In genomic region chr17:78241277-78242023, GRCh38 we compare ENCODE assay signal across 1 cellular context.
TF ChIP-seq lines count a peak whose summit lies in the region.

No MANE protein-coding gene starts in this region.

TF ChIP-seq in HepG2, 621 proteins besides CTCF, POLR2A, EP300 and RAD21 (continued from another document):
- TF ChIP-seq SRSF1 (optimal IDR thresholded peaks at IDR 0.05; ENCODE audit: low read depth, low read length) (peak; percentile 18), JUN (CRISPR knock-in tag; IDR thresholded peaks at IDR 0.05) (0 out of 2 replicates have a peak, but pooled peaks have one; percentile 55), ZNF230 (CRISPR knock-in tag; IDR thresholded peaks at IDR 0.05) (peak; percentile 58; the same call in 1 of the 2 replicates), NFATC3 (CRISPR knock-in tag; IDR thresholded peaks at IDR 0.05) (peak; percentile 75; the same call in 1 of the 2 replicates), MIXL1 (CRISPR knock-in tag; IDR thresholded peaks at IDR 0.05) (peak; percentile 77; the same call in 1 of the 2 replicates), ZNF652 (CRISPR knock-in tag; IDR thresholded peaks at IDR 0.05; ENCODE audit: borderline replicate concordance, low read depth) (no peak), KLF6 (CRISPR knock-in tag; IDR thresholded peaks at IDR 0.05) (0 out of 2 replicates have a peak, but pooled peaks have one; percentile 56), ONECUT2 (CRISPR knock-in tag; IDR thresholded peaks at IDR 0.05) (no peak), ZNF724P (CRISPR knock-in tag; IDR thresholded peaks at IDR 0.05; ENCODE audit: borderline replicate concordance) (peak; percentile 78; the same call in 1 of the 2 replicates), PHF21A (CRISPR knock-in tag; IDR thresholded peaks at IDR 0.05) (peak; percentile 77), HOXA7 (CRISPR knock-in tag; IDR thresholded peaks at IDR 0.05) (no peak), EHMT2 (IDR thresholded peaks at IDR 0.05; ENCODE audit: borderline replicate concordance, low read depth, low read length) (peak; percentile 17; the same call in 1 of the 2 replicates), SIX1 (CRISPR knock-in tag; IDR thresholded peaks at IDR 0.05; ENCODE audit: borderline replicate concordance) (no peak), KAT8 (CRISPR knock-in tag; IDR thresholded peaks at IDR 0.05) (peak; percentile 83), ZBTB7B (CRISPR knock-in tag; IDR thresholded peaks at IDR 0.05) (peak; percentile 58; the same call in 1 of the 2 replicates), FOXA3 (CRISPR knock-in tag; IDR thresholded peaks at IDR 0.05) (peak; percentile 58), IKZF4 (CRISPR knock-in tag; IDR thresholded peaks at IDR 0.05; ENCODE audit: borderline replicate concordance, low read depth, not compliant biosample characterization) (peak; percentile 13), DR1 (CRISPR knock-in tag; IDR thresholded peaks at IDR 0.05) (no peak; the same call in 1 of the 2 replicates), ZNF343 (CRISPR knock-in tag; IDR thresholded peaks at IDR 0.05) (peak; percentile 51; the same call in 1 of the 2 replicates), FOSL1 (CRISPR knock-in tag; IDR thresholded peaks at IDR 0.05; ENCODE audit: borderline replicate concordance) (no peak), ZNF235 (CRISPR knock-in tag; IDR thresholded peaks at IDR 0.05; ENCODE audit: borderline replicate concordance) (no peak), HOXA5 (CRISPR knock-in tag; IDR thresholded peaks at IDR 0.05) (no peak), TEAD3 (CRISPR knock-in tag; optimal IDR thresholded peaks at IDR 0.05; ENCODE audit: borderline replicate concordance) (no peak), PHF20 (CRISPR knock-in tag; IDR thresholded peaks at IDR 0.05) (peak; percentile 14; the same call in 1 of the 2 replicates), ZBTB7A (CRISPR knock-in tag; IDR thresholded peaks at IDR 0.05) (no peak; the same call in 1 of the 2 replicates), ZNF350 (CRISPR knock-in tag; IDR thresholded peaks at IDR 0.05; ENCODE audit: borderline replicate concordance, low read depth) (peak; percentile 65; the same call in 1 of the 2 replicates), ZNF883 (CRISPR knock-in tag; IDR thresholded peaks at IDR 0.05; ENCODE audit: not compliant biosample characterization) (peak; percentile 63)
- TF ChIP-seq, protein P1, sequence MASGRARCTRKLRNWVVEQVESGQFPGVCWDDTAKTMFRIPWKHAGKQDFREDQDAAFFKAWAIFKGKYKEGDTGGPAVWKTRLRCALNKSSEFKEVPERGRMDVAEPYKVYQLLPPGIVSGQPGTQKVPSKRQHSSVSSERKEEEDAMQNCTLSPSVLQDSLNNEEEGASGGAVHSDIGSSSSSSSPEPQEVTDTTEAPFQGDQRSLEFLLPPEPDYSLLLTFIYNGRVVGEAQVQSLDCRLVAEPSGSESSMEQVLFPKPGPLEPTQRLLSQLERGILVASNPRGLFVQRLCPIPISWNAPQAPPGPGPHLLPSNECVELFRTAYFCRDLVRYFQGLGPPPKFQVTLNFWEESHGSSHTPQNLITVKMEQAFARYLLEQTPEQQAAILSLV (CRISPR knock-in tag; IDR thresholded peaks at IDR 0.05; ENCODE audit: borderline replicate concordance) = peak; percentile 86; the same call in 1 of the 2 replicates
- TF ChIP-seq, protein P2, sequence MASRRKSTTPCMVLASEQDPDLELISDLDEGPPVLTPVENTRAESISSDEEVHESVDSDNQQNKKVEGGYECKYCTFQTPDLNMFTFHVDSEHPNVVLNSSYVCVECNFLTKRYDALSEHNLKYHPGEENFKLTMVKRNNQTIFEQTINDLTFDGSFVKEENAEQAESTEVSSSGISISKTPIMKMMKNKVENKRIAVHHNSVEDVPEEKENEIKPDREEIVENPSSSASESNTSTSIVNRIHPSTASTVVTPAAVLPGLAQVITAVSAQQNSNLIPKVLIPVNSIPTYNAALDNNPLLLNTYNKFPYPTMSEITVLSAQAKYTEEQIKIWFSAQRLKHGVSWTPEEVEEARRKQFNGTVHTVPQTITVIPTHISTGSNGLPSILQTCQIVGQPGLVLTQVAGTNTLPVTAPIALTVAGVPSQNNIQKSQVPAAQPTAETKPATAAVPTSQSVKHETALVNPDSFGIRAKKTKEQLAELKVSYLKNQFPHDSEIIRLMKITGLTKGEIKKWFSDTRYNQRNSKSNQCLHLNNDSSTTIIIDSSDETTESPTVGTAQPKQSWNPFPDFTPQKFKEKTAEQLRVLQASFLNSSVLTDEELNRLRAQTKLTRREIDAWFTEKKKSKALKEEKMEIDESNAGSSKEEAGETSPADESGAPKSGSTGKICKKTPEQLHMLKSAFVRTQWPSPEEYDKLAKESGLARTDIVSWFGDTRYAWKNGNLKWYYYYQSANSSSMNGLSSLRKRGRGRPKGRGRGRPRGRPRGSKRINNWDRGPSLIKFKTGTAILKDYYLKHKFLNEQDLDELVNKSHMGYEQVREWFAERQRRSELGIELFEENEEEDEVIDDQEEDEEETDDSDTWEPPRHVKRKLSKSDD (CRISPR knock-in tag; IDR thresholded peaks at IDR 0.05; ENCODE audit: low read depth) = 0 out of 2 replicates have a peak, but pooled peaks have one; percentile 56
- TF ChIP-seq, protein P3, sequence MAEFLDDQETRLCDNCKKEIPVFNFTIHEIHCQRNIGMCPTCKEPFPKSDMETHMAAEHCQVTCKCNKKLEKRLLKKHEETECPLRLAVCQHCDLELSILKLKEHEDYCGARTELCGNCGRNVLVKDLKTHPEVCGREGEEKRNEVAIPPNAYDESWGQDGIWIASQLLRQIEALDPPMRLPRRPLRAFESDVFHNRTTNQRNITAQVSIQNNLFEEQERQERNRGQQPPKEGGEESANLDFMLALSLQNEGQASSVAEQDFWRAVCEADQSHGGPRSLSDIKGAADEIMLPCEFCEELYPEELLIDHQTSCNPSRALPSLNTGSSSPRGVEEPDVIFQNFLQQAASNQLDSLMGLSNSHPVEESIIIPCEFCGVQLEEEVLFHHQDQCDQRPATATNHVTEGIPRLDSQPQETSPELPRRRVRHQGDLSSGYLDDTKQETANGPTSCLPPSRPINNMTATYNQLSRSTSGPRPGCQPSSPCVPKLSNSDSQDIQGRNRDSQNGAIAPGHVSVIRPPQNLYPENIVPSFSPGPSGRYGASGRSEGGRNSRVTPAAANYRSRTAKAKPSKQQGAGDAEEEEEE (CRISPR knock-in tag; IDR thresholded peaks at IDR 0.05; ENCODE audit: borderline replicate concordance) = 0 out of 2 replicates have a peak, but pooled peaks have one; percentile 81
